In genomic region chr20:63653974-63654680, GRCh38 we compare ENCODE assay signal across 10 cellular contexts. TPM values are rescaled to one million over a fixed set of nuclear protein-coding genes. Genes with fewer than 3 reads are reported as not detected.
DNase-seq lines count a peak whose midpoint lies in the region; ATAC-seq and TF ChIP-seq lines count a peak whose summit lies in the region.
"Had no signal": no experiment of that assay in that cellular context is flagged by ENCODE, and none has a peak within 500 bp of the region (broad histone marks: within the 10 kb centered on the region; RNA-seq: fewer than 3 reads in every experiment).

No MANE protein-coding gene starts in this region.

- peak overlapping the region; percentile 82 for H3K27ac Mint-ChIP-seq in activated CD4-positive, alpha-beta T cell treated with anti-CD3 and anti-CD28 coated beads for 36 hours
- peak overlapping the region; percentile 85 for H3K27ac Mint-ChIP-seq in activated T-helper 17 cell treated with anti-CD3 and anti-CD28 coated beads, Interleukin-2, amount 50 U/mL, for 72 hours
- H3K27ac Mint-ChIP-seq in immature natural killer cell: peak overlapping the region in 1 of 6 donors; percentile 22

- CTCF ChIA-PET in activated CD4-positive, alpha-beta T cell treated with anti-CD3 and anti-CD28 coated beads for 36 hours (lab: Charles Lee): no interaction called here

- TF ChIP-seq CTCF in stomach (IDR thresholded peaks at IDR 0.05): no peak

- H3K4me1 ChIP-seq in stomach: peaks cover 34 to 53% (median 46%) of the 10 kb centered on the region in 4 donors

- H3K27ac ChIP-seq in stomach: peak overlapping the region; percentile 43 to 76 (median 64)

- no peaks in the 10 kb centered on the region for H3K9me3 ChIP-seq in stomach

- TF ChIP-seq POLR2A in stomach (IDR thresholded peaks at IDR 0.05): no peak

- no peak for DNase-seq in activated CD4-positive, alpha-beta T cell treated with anti-CD3 and anti-CD28 coated beads for 36 hours
- DNase-seq in activated CD4-positive, alpha-beta T cell treated with anti-CD3 and anti-CD28 coated beads for 1 hour: no peak
- DNase-seq in immature natural killer cell (no peak), stomach (no peak), NOMO-1 treated with DMSO at 0.1 percent for 48 hours (lab: John Stamatoyannopoulos, UW; ENCODE audit: unreplicated experiment) (no peak), activated gamma-delta T cell (lab: John Stamatoyannopoulos, UW) (no peak)
- DNase-seq: dermis blood vessel endothelial cell had no signal

- 53 to 60% (median 60%) methylated on average over 13 to 15 of the region's 15 CpGs for WGBS in stomach, 5 donors

- peak; percentile 1 for ATAC-seq in activated CD4-positive, alpha-beta T cell treated with anti-CD3 and anti-CD28 coated beads for 36 hours
- peak; percentile 24 for ATAC-seq in activated T-helper 17 cell treated with anti-CD3 and anti-CD28 coated beads, Interleukin-2, amount 50 U/mL, for 72 hours (replicated peaks)
- ATAC-seq in HG03457 (IDR thresholded peaks at IDR 0.05; ENCODE audit: unreplicated experiment): no peak

- peaks cover 0 to 33% (median 16%) of the 10 kb centered on the region in 3 donors for H3K27me3 ChIP-seq in stomach

- H3K4me1 Mint-ChIP-seq in activated CD4-positive, alpha-beta T cell treated with anti-CD3 and anti-CD28 coated beads for 36 hours: peaks cover 26% of the 10 kb centered on the region
- H3K4me1 Mint-ChIP-seq in activated T-helper 17 cell treated with anti-CD3 and anti-CD28 coated beads, Interleukin-2, amount 50 U/mL, for 72 hours: peaks cover 14% of the 10 kb centered on the region
- peaks cover 22 to 26% of the 10 kb centered on the region in 2 donors for H3K4me1 Mint-ChIP-seq in immature natural killer cell

- H3K4me3 ChIP-seq in stomach: peak overlapping the region; percentile 60 to 78 (median 65)

- POLR2A ChIA-PET in activated CD4-positive, alpha-beta T cell treated with anti-CD3 and anti-CD28 coated beads for 36 hours (lab: Charles Lee): interaction anchor here (1.0 kb wide), 1 partner anchor 12 kb away, joined by 4 read pairs; no protein-coding TSS in a partner anchor

- no peaks in the 10 kb centered on the region for H3K9me3 Mint-ChIP-seq in activated CD4-positive, alpha-beta T cell treated with anti-CD3 and anti-CD28 coated beads for 36 hours (ENCODE audit: low read depth)
- no peaks in the 10 kb centered on the region for H3K9me3 Mint-ChIP-seq in activated T-helper 17 cell treated with anti-CD3 and anti-CD28 coated beads, Interleukin-2, amount 50 U/mL, for 72 hours
- peaks cover 0 to 3% (median 0%) of the 10 kb centered on the region in 6 donors for H3K9me3 Mint-ChIP-seq in immature natural killer cell
- H3K9me3 Mint-ChIP-seq: IgD-negative memory B cell had no signal

- no peaks in the 10 kb centered on the region for H3K27me3 Mint-ChIP-seq in activated CD4-positive, alpha-beta T cell treated with anti-CD3 and anti-CD28 coated beads for 36 hours
- H3K27me3 Mint-ChIP-seq in activated T-helper 17 cell treated with anti-CD3 and anti-CD28 coated beads, Interleukin-2, amount 50 U/mL, for 72 hours: no peaks in the 10 kb centered on the region
- peaks cover 11 to 14% (median 12%) of the 10 kb centered on the region in 3 donors for H3K27me3 Mint-ChIP-seq in immature natural killer cell (ENCODE audit: low read depth in 3 of 3)

- H3K36me3 ChIP-seq in stomach: no peaks in the 10 kb centered on the region

- peak overlapping the region; percentile 73 for H3K4me3 Mint-ChIP-seq in activated CD4-positive, alpha-beta T cell treated with anti-CD3 and anti-CD28 coated beads for 36 hours
- H3K4me3 Mint-ChIP-seq in activated T-helper 17 cell treated with anti-CD3 and anti-CD28 coated beads, Interleukin-2, amount 50 U/mL, for 72 hours: peak overlapping the region; percentile 90
- H3K4me3 Mint-ChIP-seq in immature natural killer cell: peak overlapping the region; percentile 40 to 56 (median 41)

- H3K36me3 Mint-ChIP-seq in activated CD4-positive, alpha-beta T cell treated with anti-CD3 and anti-CD28 coated beads for 36 hours (ENCODE audit: low read depth): no peaks in the 10 kb centered on the region
- peaks cover 12% of the 10 kb centered on the region for H3K36me3 Mint-ChIP-seq in activated T-helper 17 cell treated with anti-CD3 and anti-CD28 coated beads, Interleukin-2, amount 50 U/mL, for 72 hours (ENCODE audit: low read depth)
- no peaks in the 10 kb centered on the region for H3K36me3 Mint-ChIP-seq in immature natural killer cell

- intact Hi-C loops in activated CD4-positive, alpha-beta T cell treated with anti-CD3 and anti-CD28 coated beads for 36 hours (cut with DNase I, micrococcal nuclease): loop anchor here (1.0 kb wide), 3 partner anchors 12 to 211 kb away; partner anchors contain the start of genes GMEB2 (in 1 of the 2) and TPD52L2 (in 1 of the 2)
- intact Hi-C loops in stomach (cut with DNase I; ENCODE audit: low total_unique reads): no loop called here

- TF ChIP-seq EP300 in stomach (IDR thresholded peaks at IDR 0.05): no peak

RNA-seq across cellular contexts. Expression of gene STMN3, which starts 0.9 kb away (rescaled TPM):
- 10 to 100 TPM; 15.4 to 17.6 TPM for total RNA-seq in activated CD4-positive, alpha-beta T cell treated with anti-CD3 and anti-CD28 coated beads for 36 hours
- total RNA-seq in activated T-helper 17 cell treated with anti-CD3 and anti-CD28 coated beads, Interleukin-2, amount 50 U/mL, for 72 hours: 10 to 100 TPM; 15.1 to 24.7 TPM
- polyA plus RNA-seq in immature natural killer cell (1 to 10 TPM in 2 of 3 donors, under 1 TPM in 1; 0.36 to 1.6 (median 1.1) TPM), stomach (10 to 100 TPM; 12.3 to 14.8 (median 12.5) TPM)
- total RNA-seq in stomach: 10 to 100 TPM in 2 of 5 donors, 1 to 10 TPM in 2, under 1 TPM in 1; 0.87 to 13.4 (median 5.5) TPM

RNA-seq across cellular contexts. Expression of gene RTEL1, which starts 4.0 kb away (rescaled TPM):
- total RNA-seq in activated CD4-positive, alpha-beta T cell treated with anti-CD3 and anti-CD28 coated beads for 36 hours: 10 to 100 TPM; 44.5 to 44.7 TPM
- 10 to 100 TPM; 41.8 to 51.8 TPM for total RNA-seq in activated T-helper 17 cell treated with anti-CD3 and anti-CD28 coated beads, Interleukin-2, amount 50 U/mL, for 72 hours
- polyA plus RNA-seq in immature natural killer cell (1 to 10 TPM in 2 of 3 donors, not detected in 1; 1.5 to 7.3 TPM), stomach (1 to 10 TPM; 7.6 to 10.0 (median 9.2) TPM)
- total RNA-seq in stomach: 10 to 100 TPM; 13.6 to 70.4 (median 32.7) TPM

RNA-seq across cellular contexts. Expression of gene GMEB2, which starts 27.2 kb away (rescaled TPM):
- 10 to 100 TPM; 14.0 to 14.1 TPM for total RNA-seq in activated CD4-positive, alpha-beta T cell treated with anti-CD3 and anti-CD28 coated beads for 36 hours
- 10 to 100 TPM; 11.5 to 19.6 TPM for total RNA-seq in activated T-helper 17 cell treated with anti-CD3 and anti-CD28 coated beads, Interleukin-2, amount 50 U/mL, for 72 hours
- polyA plus RNA-seq in immature natural killer cell: 10 to 100 TPM in 1 of 3 donors, 1 to 10 TPM in 1, not detected in 1; 2.7 to 11.4 TPM
- 10 to 100 TPM in 2 of 5 donors, 1 to 10 TPM in 3; 1.8 to 20.4 (median 8.3) TPM for total RNA-seq in stomach
- polyA plus RNA-seq in stomach: 1 to 10 TPM; 5.4 to 7.5 (median 7.4) TPM

RNA-seq across cellular contexts. Expression of gene TNFRSF6B, which starts 42.3 kb away (rescaled TPM):
- 1 to 10 TPM in 1 of 2 experiments, under 1 TPM in 1; 0.21 to 1.7 TPM for total RNA-seq in activated CD4-positive, alpha-beta T cell treated with anti-CD3 and anti-CD28 coated beads for 36 hours
- not detected for total RNA-seq in activated T-helper 17 cell treated with anti-CD3 and anti-CD28 coated beads, Interleukin-2, amount 50 U/mL, for 72 hours
- polyA plus RNA-seq in immature natural killer cell (not detected), stomach (10 to 100 TPM in 1 of 3 donors, 1 to 10 TPM in 2; 8.5 to 26.2 (median 9.5) TPM)
- 10 to 100 TPM in 1 of 5 donors, 1 to 10 TPM in 3, not detected in 1; 1.1 to 16.9 (median 3.2) TPM for total RNA-seq in stomach
- polyA plus RNA-seq: IgD-negative memory B cell had no signal

RNA-seq across cellular contexts. Expression of gene ARFRP1, which starts 53.6 kb away (rescaled TPM):
- 10 to 100 TPM; 36.4 to 52.0 TPM for total RNA-seq in activated CD4-positive, alpha-beta T cell treated with anti-CD3 and anti-CD28 coated beads for 36 hours
- total RNA-seq in activated T-helper 17 cell treated with anti-CD3 and anti-CD28 coated beads, Interleukin-2, amount 50 U/mL, for 72 hours: 10 to 100 TPM; 43.8 to 55.8 TPM
- polyA plus RNA-seq in immature natural killer cell: 10 to 100 TPM; 43.0 to 72.7 (median 54.3) TPM
- 100 to 1,000 TPM in 1 of 5 donors, 10 to 100 TPM in 3, 1 to 10 TPM in 1; 7.6 to 103 (median 35.8) TPM for total RNA-seq in stomach
- 10 to 100 TPM; 30.2 to 56.2 (median 35.9) TPM for polyA plus RNA-seq in stomach
